Comparison of ENCODE assay signal across 14 cellular contexts in the genomic region with DNA sequence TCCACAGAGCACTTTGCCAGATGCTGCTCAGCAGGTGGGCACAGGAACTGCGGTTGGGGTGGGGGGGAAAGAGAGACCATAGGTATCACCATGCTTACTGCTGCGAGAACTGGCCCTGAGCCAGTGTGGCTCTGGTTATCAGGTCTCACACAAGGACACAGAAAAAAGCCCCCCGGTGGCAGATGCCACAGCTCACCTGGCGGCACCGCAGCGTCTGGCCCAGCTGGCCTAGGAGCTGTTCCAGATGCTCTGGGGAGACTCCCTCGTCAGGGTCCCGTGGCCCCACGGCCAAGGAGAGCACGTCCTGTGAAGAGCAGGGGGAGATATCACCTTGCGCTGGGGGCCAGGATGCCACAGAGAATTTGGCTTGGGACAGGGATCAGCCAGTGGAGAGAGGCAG.
"Had no signal": no experiment of that assay in that cellular context is flagged by ENCODE, and none has a peak within 500 bp of the region (broad histone marks: within the 10 kb centered on the region; RNA-seq: fewer than 3 reads in every experiment).

No MANE protein-coding gene starts in this region.

- H3K27me3 ChIP-seq: breast epithelium, neural progenitor cell, right atrium auricular region, thyroid gland had no signal

- H3K4me3 ChIP-seq: breast epithelium, lower lobe of right lung, neural progenitor cell, right atrium auricular region, thyroid gland had no signal

- H3K9ac ChIP-seq: neural progenitor cell had no signal

- H3K4me1 ChIP-seq: breast epithelium, neural progenitor cell, right atrium auricular region, thyroid gland had no signal

- H2AFZ ChIP-seq: neural progenitor cell had no signal

- H3K27ac ChIP-seq: breast epithelium, lower lobe of right lung, neural progenitor cell, right atrium auricular region, thyroid gland had no signal

- H3K9me3 ChIP-seq: breast epithelium, lower lobe of right lung, right atrium auricular region, thyroid gland had no signal

- H3K4me2 ChIP-seq: neural progenitor cell had no signal

- FAIRE-seq: small intestine had no signal

- ATAC-seq: activated CD4-positive, CD25-positive, alpha-beta regulatory T cell treated with anti-CD3 and anti-CD28 coated beads, Interleukin-2, amount 50 U/mL, for 24 hours; left cardiac atrium; lower lobe of right lung had no signal

- DNase-seq: activated CD4-positive, alpha-beta T cell treated with anti-CD3 and anti-CD28 coated beads, Interleukin-2, amount 50 U/mL, for 4 hours; activated effector memory CD4-positive, alpha-beta T cell treated with anti-CD3 and anti-CD28 coated beads, Interleukin-2, amount 50 U/mL, for 16 hours; activated T-cell treated with anti-CD3 and anti-CD28 coated beads, Interleukin-2, amount 50 U/mL, for 1 hour; aorta; dermis blood vessel endothelial cell; left cardiac atrium; lower lobe of right lung; midbrain; small intestine; thyroid gland had no signal

- H3K36me3 ChIP-seq: neural progenitor cell had no signal
